24 cellular contexts compared by ENCODE assay signal in genomic region chr17:58913552-58913951, GRCh38.
"Had no signal": no experiment of that assay in that cellular context is flagged by ENCODE, and none has a peak within 500 bp of the region (broad histone marks: within the 10 kb centered on the region; RNA-seq: fewer than 3 reads in every experiment).

No MANE protein-coding gene starts in this region.

- H3K27me3 ChIP-seq: cardiac muscle cell, dorsolateral prefrontal cortex, right atrium auricular region, suprapubic skin, tibial artery had no signal

- H3K4me3 ChIP-seq: cardiac muscle cell, coronary artery, dorsolateral prefrontal cortex, heart left ventricle, lower lobe of right lung, right atrium auricular region, suprapubic skin, tibial artery had no signal

- ATAC-seq: activated CD8-positive, alpha-beta memory T cell treated with anti-CD3 and anti-CD28 coated beads, Interleukin-2, amount 10 ng/mL, durations not matched to agents 7 days and 5 days; activated CD8-positive, alpha-beta T cell treated with anti-CD3 and anti-CD28 coated beads for 36 hours; activated naive CD4-positive, alpha-beta T cell treated with anti-CD3 and anti-CD28 coated beads, Interleukin-2, amount 50 U/mL, for 72 hours; activated T-cell treated with anti-CD3 and anti-CD28 coated beads, Interleukin-2, amount 50 U/mL, for 72 hours; heart left ventricle; lower lobe of right lung; natural killer cell had no signal

- H3K27ac ChIP-seq: cardiac muscle cell, coronary artery, dorsolateral prefrontal cortex, heart left ventricle, lower lobe of right lung, right atrium auricular region, suprapubic skin, tibial artery had no signal

- DNase-seq: activated B cell treated with CpG ODN at 0.5 μM for 24 hours; activated CD4-positive, alpha-beta T cell treated with anti-CD3 and anti-CD28 coated beads, Interleukin-2, amount 50 U/mL, for 1 hour; activated CD8-positive, alpha-beta memory T cell treated with anti-CD3 and anti-CD28 coated beads, Interleukin-2, amount 10 ng/mL, durations not matched to agents 7 days and 5 days; activated CD8-positive, alpha-beta T cell treated with anti-CD3 and anti-CD28 coated beads for 36 hours; activated naive CD4-positive, alpha-beta T cell; activated T-cell treated with anti-CD3 and anti-CD28 coated beads for 4 hours; activated T-cell treated with anti-CD3 and anti-CD28 coated beads, Interleukin-2, amount 50 U/mL, for 72 hours; anterior cingulate cortex; cerebellar nuclear complex; dorsolateral prefrontal cortex; effector memory CD4-positive, alpha-beta T cell; heart left ventricle; lower lobe of right lung; mesendoderm; natural killer cell; stimulated activated CD4-positive, alpha-beta T cell treated with anti-CD3 and anti-CD28 coated beads, Interleukin-15, amount 100 ng/mL, for 24 hours; stimulated activated CD4-positive, alpha-beta T cell treated with anti-CD3 and anti-CD28 coated beads, Interleukin-2, amount 100 ng/mL, for 24 hours; stimulated activated naive CD4-positive, alpha-beta T cell; tibial artery had no signal

- H3K4me1 ChIP-seq: heart left ventricle, lower lobe of right lung, right atrium auricular region, suprapubic skin, tibial artery had no signal

- H3K36me3 ChIP-seq: cardiac muscle cell, heart left ventricle, lower lobe of right lung, right atrium auricular region, suprapubic skin, tibial artery had no signal
